ENCODE assay signal across 1 cellular context in the genomic region with DNA sequence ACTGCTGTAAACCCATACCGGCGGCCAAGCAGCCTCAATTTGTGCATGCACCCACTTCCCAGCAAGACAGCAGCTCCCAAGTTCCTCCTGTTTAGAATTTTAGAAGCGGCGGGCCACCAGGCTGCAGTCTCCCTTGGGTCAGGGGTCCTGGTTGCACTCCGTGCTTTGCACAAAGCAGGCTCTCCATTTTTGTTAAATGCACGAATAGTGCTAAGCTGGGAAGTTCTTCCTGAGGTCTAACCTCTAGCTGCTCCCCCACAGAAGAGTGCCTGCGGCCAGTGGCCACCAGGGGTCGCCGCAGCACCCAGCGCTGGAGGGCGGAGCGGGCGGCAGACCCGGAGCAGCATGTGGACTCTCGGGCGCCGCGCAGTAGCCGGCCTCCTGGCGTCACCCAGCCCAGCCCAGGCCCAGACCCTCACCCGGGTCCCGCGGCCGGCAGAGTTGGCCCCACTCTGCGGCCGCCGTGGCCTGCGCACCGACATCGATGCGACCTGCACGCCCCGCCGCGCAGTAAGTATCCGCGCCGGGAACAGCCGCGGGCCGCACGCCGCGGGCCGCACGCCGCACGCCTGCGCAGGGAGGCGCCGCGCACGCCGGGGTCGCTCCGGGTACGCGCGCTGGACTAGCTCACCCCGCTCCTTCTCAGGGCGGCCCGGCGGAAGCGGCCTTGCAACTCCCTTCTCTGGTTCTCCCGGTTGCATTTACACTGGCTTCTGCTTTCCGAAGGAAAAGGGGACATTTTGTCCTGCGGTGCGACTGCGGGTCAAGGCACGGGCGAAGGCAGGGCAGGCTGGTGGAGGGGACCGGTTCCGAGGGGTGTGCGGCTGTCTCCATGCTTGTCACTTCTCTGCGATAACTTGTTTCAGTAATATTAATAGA.
A peak's percentile ranks its signal among the peaks of the same experiment; 100 is the strongest.
TF ChIP-seq lines count a peak whose summit lies in the region.

A gene (plus strand): TSS at position 315 of the 879 bp plus-strand sequence. CDS start 31 bp downstream, at position 346.

TF ChIP-seq in HepG2, 621 proteins besides CTCF, POLR2A, EP300 and RAD21 (continued from another document and continues in another):
- TF ChIP-seq ADNP (CRISPR knock-in tag; IDR thresholded peaks at IDR 0.05) (peak; percentile 100), CREB1 (IDR thresholded peaks at IDR 0.05) (no peak; the same call in 1 of the 2 replicates), CREB1 (CRISPR knock-in tag; IDR thresholded peaks at IDR 0.05) (no peak), DMAP1 (CRISPR knock-in tag; IDR thresholded peaks at IDR 0.05) (peak; percentile 90), ETV5 (CRISPR knock-in tag; IDR thresholded peaks at IDR 0.05; ENCODE audit: borderline replicate concordance) (no peak; the same call in 1 of the 2 replicates), TBL1XR1 (IDR thresholded peaks at IDR 0.05; ENCODE audit: borderline replicate concordance, low read length, partially characterized antibody) (no peak), MYC (CRISPR knock-in tag; IDR thresholded peaks at IDR 0.05; ENCODE audit: borderline replicate concordance) (peak; percentile 95), ZNF569 (CRISPR knock-in tag; IDR thresholded peaks at IDR 0.05; ENCODE audit: borderline replicate concordance) (no peak; the same call in 1 of the 2 replicates), DPF2 (CRISPR knock-in tag; IDR thresholded peaks at IDR 0.05; ENCODE audit: borderline replicate concordance, low read depth) (no peak), NFE2L1 (CRISPR knock-in tag; IDR thresholded peaks at IDR 0.05; ENCODE audit: borderline replicate concordance) (no peak), TCF12 (IDR thresholded peaks at IDR 0.05) (no peak), TCF12 (CRISPR knock-in tag; IDR thresholded peaks at IDR 0.05) (peak; percentile 54; the same call in 1 of the 2 replicates), NR3C1 (CRISPR knock-in tag; IDR thresholded peaks at IDR 0.05) (no peak), EHMT2 (IDR thresholded peaks at IDR 0.05; ENCODE audit: borderline replicate concordance, low read depth, low read length) (no peak), ATAD3A (CRISPR knock-in tag; IDR thresholded peaks at IDR 0.05) (no peak), SRSF1 (optimal IDR thresholded peaks at IDR 0.05; ENCODE audit: low read depth, low read length) (peak; percentile 41), SMAD3 (CRISPR knock-in tag; IDR thresholded peaks at IDR 0.05) (peak; percentile 76; the same call in 1 of the 2 replicates), ZFAT (CRISPR knock-in tag; conservative IDR thresholded peaks at IDR 0.05) (0 out of 2 replicates have a peak, but pooled peaks have one; percentile 7), BORCS8-MEF2B (CRISPR knock-in tag; IDR thresholded peaks at IDR 0.05) (no peak; the same call in 1 of the 2 replicates), ZMYM4 (CRISPR knock-in tag; IDR thresholded peaks at IDR 0.05) (peak; percentile 74; the same call in 1 of the 2 replicates), PCBP2 (optimal IDR thresholded peaks at IDR 0.05; ENCODE audit: low read depth, low read length, poor library complexity, severe bottlenecking) (no peak), CEBPG (CRISPR knock-in tag; IDR thresholded peaks at IDR 0.05) (no peak), TEAD3 (CRISPR knock-in tag; optimal IDR thresholded peaks at IDR 0.05; ENCODE audit: borderline replicate concordance) (peak; percentile 72), CCDC6 (CRISPR knock-in tag; IDR thresholded peaks at IDR 0.05) (peak; percentile 90), ZNF839 (CRISPR knock-in tag; IDR thresholded peaks at IDR 0.05; ENCODE audit: borderline replicate concordance) (peak; percentile 80; the same call in 1 of the 2 replicates), TARDBP (CRISPR knock-in tag; IDR thresholded peaks at IDR 0.05) (peak; percentile 89), YY1 (IDR thresholded peaks at IDR 0.05; ENCODE audit: insufficient read depth, insufficient replicate concordance, low read depth, low read length) (peak; percentile 69), ZNF746 (CRISPR knock-in tag; IDR thresholded peaks at IDR 0.05) (0 out of 2 replicates have a peak, but pooled peaks have one; percentile 33), MYNN (CRISPR knock-in tag; IDR thresholded peaks at IDR 0.05; ENCODE audit: low read depth) (no peak), TAF1 (CRISPR knock-in tag; IDR thresholded peaks at IDR 0.05) (peak; percentile 65), HNRNPK (IDR thresholded peaks at IDR 0.05; ENCODE audit: low read depth, low read length, poor library complexity, severe bottlenecking) (no peak), NFIB (CRISPR knock-in tag; IDR thresholded peaks at IDR 0.05; ENCODE audit: borderline replicate concordance) (no peak), BCL6 (CRISPR knock-in tag; IDR thresholded peaks at IDR 0.05) (0 out of 2 replicates have a peak, but pooled peaks have one; percentile 33), HNRNPLL (IDR thresholded peaks at IDR 0.05; ENCODE audit: low read depth, low read length, poor library complexity, severe bottlenecking) (peak; percentile 85), ZBTB20 (CRISPR knock-in tag; IDR thresholded peaks at IDR 0.05; ENCODE audit: borderline replicate concordance, low read depth) (no peak), ZNF292 (CRISPR knock-in tag; IDR thresholded peaks at IDR 0.05; ENCODE audit: borderline replicate concordance, low read depth) (0 out of 2 replicates have a peak, but pooled peaks have one; percentile 51)
- TF ChIP-seq, protein P1, sequence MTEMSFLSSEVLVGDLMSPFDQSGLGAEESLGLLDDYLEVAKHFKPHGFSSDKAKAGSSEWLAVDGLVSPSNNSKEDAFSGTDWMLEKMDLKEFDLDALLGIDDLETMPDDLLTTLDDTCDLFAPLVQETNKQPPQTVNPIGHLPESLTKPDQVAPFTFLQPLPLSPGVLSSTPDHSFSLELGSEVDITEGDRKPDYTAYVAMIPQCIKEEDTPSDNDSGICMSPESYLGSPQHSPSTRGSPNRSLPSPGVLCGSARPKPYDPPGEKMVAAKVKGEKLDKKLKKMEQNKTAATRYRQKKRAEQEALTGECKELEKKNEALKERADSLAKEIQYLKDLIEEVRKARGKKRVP (CRISPR knock-in tag; IDR thresholded peaks at IDR 0.05) = peak in 1 of 2 experiments; percentile 7; a peak in 1 of 4 replicates
- TF ChIP-seq, protein P2, sequence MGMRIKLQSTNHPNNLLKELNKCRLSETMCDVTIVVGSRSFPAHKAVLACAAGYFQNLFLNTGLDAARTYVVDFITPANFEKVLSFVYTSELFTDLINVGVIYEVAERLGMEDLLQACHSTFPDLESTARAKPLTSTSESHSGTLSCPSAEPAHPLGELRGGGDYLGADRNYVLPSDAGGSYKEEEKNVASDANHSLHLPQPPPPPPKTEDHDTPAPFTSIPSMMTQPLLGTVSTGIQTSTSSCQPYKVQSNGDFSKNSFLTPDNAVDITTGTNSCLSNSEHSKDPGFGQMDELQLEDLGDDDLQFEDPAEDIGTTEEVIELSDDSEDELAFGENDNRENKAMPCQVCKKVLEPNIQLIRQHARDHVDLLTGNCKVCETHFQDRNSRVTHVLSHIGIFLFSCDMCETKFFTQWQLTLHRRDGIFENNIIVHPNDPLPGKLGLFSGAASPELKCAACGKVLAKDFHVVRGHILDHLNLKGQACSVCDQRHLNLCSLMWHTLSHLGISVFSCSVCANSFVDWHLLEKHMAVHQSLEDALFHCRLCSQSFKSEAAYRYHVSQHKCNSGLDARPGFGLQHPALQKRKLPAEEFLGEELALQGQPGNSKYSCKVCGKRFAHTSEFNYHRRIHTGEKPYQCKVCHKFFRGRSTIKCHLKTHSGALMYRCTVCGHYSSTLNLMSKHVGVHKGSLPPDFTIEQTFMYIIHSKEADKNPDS (CRISPR knock-in tag; IDR thresholded peaks at IDR 0.05) = 0 out of 2 replicates have a peak, but pooled peaks have one; percentile 37
- TF ChIP-seq, protein P3, sequence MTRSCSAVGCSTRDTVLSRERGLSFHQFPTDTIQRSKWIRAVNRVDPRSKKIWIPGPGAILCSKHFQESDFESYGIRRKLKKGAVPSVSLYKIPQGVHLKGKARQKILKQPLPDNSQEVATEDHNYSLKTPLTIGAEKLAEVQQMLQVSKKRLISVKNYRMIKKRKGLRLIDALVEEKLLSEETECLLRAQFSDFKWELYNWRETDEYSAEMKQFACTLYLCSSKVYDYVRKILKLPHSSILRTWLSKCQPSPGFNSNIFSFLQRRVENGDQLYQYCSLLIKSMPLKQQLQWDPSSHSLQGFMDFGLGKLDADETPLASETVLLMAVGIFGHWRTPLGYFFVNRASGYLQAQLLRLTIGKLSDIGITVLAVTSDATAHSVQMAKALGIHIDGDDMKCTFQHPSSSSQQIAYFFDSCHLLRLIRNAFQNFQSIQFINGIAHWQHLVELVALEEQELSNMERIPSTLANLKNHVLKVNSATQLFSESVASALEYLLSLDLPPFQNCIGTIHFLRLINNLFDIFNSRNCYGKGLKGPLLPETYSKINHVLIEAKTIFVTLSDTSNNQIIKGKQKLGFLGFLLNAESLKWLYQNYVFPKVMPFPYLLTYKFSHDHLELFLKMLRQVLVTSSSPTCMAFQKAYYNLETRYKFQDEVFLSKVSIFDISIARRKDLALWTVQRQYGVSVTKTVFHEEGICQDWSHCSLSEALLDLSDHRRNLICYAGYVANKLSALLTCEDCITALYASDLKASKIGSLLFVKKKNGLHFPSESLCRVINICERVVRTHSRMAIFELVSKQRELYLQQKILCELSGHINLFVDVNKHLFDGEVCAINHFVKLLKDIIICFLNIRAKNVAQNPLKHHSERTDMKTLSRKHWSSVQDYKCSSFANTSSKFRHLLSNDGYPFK (CRISPR knock-in tag; IDR thresholded peaks at IDR 0.05; ENCODE audit: borderline replicate concordance) = no peak; the same call in 1 of the 2 replicates
- TF ChIP-seq, protein P4, sequence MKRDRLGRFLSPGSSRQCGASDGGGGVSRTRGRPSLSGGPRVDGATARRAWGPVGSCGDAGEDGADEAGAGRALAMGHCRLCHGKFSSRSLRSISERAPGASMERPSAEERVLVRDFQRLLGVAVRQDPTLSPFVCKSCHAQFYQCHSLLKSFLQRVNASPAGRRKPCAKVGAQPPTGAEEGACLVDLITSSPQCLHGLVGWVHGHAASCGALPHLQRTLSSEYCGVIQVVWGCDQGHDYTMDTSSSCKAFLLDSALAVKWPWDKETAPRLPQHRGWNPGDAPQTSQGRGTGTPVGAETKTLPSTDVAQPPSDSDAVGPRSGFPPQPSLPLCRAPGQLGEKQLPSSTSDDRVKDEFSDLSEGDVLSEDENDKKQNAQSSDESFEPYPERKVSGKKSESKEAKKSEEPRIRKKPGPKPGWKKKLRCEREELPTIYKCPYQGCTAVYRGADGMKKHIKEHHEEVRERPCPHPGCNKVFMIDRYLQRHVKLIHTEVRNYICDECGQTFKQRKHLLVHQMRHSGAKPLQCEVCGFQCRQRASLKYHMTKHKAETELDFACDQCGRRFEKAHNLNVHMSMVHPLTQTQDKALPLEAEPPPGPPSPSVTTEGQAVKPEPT (CRISPR knock-in tag; IDR thresholded peaks at IDR 0.05; ENCODE audit: low read depth) = no peak
- TF ChIP-seq, protein P5, sequence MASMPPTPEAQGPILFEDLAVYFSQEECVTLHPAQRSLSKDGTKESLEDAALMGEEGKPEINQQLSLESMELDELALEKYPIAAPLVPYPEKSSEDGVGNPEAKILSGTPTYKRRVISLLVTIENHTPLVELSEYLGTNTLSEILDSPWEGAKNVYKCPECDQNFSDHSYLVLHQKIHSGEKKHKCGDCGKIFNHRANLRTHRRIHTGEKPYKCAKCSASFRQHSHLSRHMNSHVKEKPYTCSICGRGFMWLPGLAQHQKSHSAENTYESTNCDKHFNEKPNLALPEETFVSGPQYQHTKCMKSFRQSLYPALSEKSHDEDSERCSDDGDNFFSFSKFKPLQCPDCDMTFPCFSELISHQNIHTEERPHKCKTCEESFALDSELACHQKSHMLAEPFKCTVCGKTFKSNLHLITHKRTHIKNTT (CRISPR knock-in tag; IDR thresholded peaks at IDR 0.05) = no peak
- TF ChIP-seq, protein P6, sequence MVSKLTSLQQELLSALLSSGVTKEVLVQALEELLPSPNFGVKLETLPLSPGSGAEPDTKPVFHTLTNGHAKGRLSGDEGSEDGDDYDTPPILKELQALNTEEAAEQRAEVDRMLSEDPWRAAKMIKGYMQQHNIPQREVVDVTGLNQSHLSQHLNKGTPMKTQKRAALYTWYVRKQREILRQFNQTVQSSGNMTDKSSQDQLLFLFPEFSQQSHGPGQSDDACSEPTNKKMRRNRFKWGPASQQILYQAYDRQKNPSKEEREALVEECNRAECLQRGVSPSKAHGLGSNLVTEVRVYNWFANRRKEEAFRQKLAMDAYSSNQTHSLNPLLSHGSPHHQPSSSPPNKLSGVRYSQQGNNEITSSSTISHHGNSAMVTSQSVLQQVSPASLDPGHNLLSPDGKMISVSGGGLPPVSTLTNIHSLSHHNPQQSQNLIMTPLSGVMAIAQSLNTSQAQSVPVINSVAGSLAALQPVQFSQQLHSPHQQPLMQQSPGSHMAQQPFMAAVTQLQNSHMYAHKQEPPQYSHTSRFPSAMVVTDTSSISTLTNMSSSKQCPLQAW (CRISPR knock-in tag; IDR thresholded peaks at IDR 0.05) = 0 out of 2 replicates have a peak, but pooled peaks have one; percentile 35
- TF ChIP-seq, protein P7, sequence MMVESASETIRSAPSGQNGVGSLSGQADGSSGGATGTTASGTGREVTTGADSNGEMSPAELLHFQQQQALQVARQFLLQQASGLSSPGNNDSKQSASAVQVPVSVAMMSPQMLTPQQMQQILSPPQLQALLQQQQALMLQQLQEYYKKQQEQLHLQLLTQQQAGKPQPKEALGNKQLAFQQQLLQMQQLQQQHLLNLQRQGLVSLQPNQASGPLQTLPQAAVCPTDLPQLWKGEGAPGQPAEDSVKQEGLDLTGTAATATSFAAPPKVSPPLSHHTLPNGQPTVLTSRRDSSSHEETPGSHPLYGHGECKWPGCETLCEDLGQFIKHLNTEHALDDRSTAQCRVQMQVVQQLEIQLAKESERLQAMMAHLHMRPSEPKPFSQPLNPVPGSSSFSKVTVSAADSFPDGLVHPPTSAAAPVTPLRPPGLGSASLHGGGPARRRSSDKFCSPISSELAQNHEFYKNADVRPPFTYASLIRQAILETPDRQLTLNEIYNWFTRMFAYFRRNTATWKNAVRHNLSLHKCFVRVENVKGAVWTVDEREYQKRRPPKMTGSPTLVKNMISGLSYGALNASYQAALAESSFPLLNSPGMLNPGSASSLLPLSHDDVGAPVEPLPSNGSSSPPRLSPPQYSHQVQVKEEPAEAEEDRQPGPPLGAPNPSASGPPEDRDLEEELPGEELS (CRISPR knock-in tag; IDR thresholded peaks at IDR 0.05) = no peak; the same call in 1 of the 2 replicates
- TF ChIP-seq, protein P8, sequence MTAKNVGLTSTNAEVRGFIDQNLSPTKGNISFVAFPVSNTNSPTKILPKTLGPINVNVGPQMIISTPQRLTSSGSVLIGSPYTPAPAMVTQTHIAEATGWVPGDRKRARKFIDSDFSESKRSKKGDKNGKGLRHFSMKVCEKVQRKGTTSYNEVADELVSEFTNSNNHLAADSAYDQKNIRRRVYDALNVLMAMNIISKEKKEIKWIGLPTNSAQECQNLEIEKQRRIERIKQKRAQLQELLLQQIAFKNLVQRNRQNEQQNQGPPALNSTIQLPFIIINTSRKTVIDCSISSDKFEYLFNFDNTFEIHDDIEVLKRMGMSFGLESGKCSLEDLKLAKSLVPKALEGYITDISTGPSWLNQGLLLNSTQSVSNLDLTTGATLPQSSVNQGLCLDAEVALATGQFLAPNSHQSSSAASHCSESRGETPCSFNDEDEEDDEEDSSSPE (CRISPR knock-in tag; IDR thresholded peaks at IDR 0.05) = peak; percentile 48; the same call in 1 of the 2 replicates
- TF ChIP-seq, protein P9, sequence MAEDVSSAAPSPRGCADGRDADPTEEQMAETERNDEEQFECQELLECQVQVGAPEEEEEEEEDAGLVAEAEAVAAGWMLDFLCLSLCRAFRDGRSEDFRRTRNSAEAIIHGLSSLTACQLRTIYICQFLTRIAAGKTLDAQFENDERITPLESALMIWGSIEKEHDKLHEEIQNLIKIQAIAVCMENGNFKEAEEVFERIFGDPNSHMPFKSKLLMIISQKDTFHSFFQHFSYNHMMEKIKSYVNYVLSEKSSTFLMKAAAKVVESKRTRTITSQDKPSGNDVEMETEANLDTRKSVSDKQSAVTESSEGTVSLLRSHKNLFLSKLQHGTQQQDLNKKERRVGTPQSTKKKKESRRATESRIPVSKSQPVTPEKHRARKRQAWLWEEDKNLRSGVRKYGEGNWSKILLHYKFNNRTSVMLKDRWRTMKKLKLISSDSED (CRISPR knock-in tag; IDR thresholded peaks at IDR 0.05) = no peak
